Comparison of ENCODE assay signal across 29 cellular contexts in the genomic region with DNA sequence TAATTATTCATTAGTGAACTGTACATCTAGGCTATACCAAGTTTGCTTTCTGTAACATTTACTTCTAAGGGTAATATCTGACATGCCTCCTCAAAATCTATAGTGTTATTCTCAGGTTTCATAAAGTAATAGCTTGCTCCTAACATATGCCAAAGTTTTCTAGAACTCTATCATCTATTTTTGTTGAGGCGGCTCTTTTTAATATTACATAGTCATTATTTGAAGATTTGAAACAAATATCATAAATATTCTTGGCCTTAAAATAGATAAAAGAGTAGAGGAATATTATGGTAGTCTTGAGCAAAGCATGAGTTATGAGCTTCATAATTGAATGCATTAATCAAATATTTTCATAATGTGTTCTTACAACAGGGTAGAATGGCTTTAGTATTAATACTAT.
"Had no signal": no experiment of that assay in that cellular context is flagged by ENCODE, and none has a peak within 500 bp of the region (broad histone marks: within the 10 kb centered on the region; RNA-seq: fewer than 3 reads in every experiment).

No MANE protein-coding gene starts in this region.

- H3K9me3 ChIP-seq: stomach, suprapubic skin, testis, thoracic aorta, thyroid gland, tibial artery, tibial nerve, transverse colon, upper lobe of left lung, upper lobe of right lung, uterus, vagina had no signal

- H3K36me3 Mint-ChIP-seq: stimulated activated effector memory CD8-positive, alpha-beta T cell treated with anti-CD3 and anti-CD28 coated beads, Interleukin-12 subunit alpha, Interleukin-12 subunit beta, amount 100 ng/mL, for 72 hours; stimulated activated memory B cell treated with anti-CD40 and anti-IgM and Interleukin-4, amounts not matched to agents 10 μg/mL and 1 μg/mL and 100 μg/mL, for 72 hours; stimulated activated naive B cell treated with anti-CD40 and anti-IgM and Interleukin-4, amounts not matched to agents 10 μg/mL and 1 μg/mL and 100 μg/mL, for 72 hours; type B pancreatic cell had no signal

- H3K27ac ChIP-seq: stomach, suprapubic skin, testis, thoracic aorta, thyroid gland, tibial artery, tibial nerve, transverse colon, upper lobe of left lung, upper lobe of right lung, uterus, vagina had no signal

- H3K4me3 Mint-ChIP-seq: stimulated activated effector memory CD8-positive, alpha-beta T cell treated with anti-CD3 and anti-CD28 coated beads, Interleukin-12 subunit alpha, Interleukin-12 subunit beta, amount 100 ng/mL, for 72 hours; stimulated activated memory B cell treated with anti-CD40 and anti-IgM and Interleukin-4, amounts not matched to agents 10 μg/mL and 1 μg/mL and 100 μg/mL, for 72 hours; stimulated activated naive B cell treated with anti-CD40 and anti-IgM and Interleukin-4, amounts not matched to agents 10 μg/mL and 1 μg/mL and 100 μg/mL, for 72 hours; stimulated activated naive CD8-positive, alpha-beta T cell treated with anti-CD3 and anti-CD28 coated beads, Interleukin-15, amount 100 ng/mL, for 72 hours; stimulated activated naive CD8-positive, alpha-beta T cell treated with anti-CD3 and anti-CD28 coated beads, Interleukin-15, Interleukin-2, amounts not matched to agents 100 ng/mL and 50 ng/mL, for 24 hours; type B pancreatic cell had no signal

- H3K4me1 Mint-ChIP-seq: stimulated activated effector memory CD8-positive, alpha-beta T cell treated with anti-CD3 and anti-CD28 coated beads, Interleukin-12 subunit alpha, Interleukin-12 subunit beta, amount 100 ng/mL, for 72 hours; stimulated activated memory B cell treated with anti-CD40 and anti-IgM and Interleukin-4, amounts not matched to agents 10 μg/mL and 1 μg/mL and 100 μg/mL, for 72 hours; stimulated activated naive B cell treated with anti-CD40 and anti-IgM and Interleukin-4, amounts not matched to agents 10 μg/mL and 1 μg/mL and 100 μg/mL, for 72 hours; stimulated activated naive CD8-positive, alpha-beta T cell treated with anti-CD3 and anti-CD28 coated beads, Interleukin-15, amount 100 ng/mL, for 72 hours had no signal

- H3K4me1 ChIP-seq: stomach, suprapubic skin, testis, thyroid gland, tibial artery, tibial nerve, transverse colon, upper lobe of left lung, upper lobe of right lung, uterus, vagina had no signal

- ATAC-seq: stimulated activated effector memory CD8-positive, alpha-beta T cell treated with anti-CD3 and anti-CD28 coated beads, Interleukin-12 subunit alpha, Interleukin-12 subunit beta, amount 100 ng/mL, for 72 hours; stimulated activated memory B cell treated with anti-CD40 and anti-IgM and Interleukin-4, amounts not matched to agents 10 μg/mL and 1 μg/mL and 100 μg/mL, for 72 hours; stimulated activated naive B cell treated with anti-CD40 and anti-IgM and Interleukin-4, amounts not matched to agents 10 μg/mL and 1 μg/mL and 100 μg/mL, for 72 hours; stimulated activated naive CD8-positive, alpha-beta T cell treated with anti-CD3 and anti-CD28 coated beads, Interleukin-15, amount 100 ng/mL, for 72 hours; stimulated activated naive CD8-positive, alpha-beta T cell treated with anti-CD3 and anti-CD28 coated beads, Interleukin-15, Interleukin-2, amounts not matched to agents 100 U/mL and 50 U/mL, for 24 hours; upper lobe of right lung had no signal

- H3K4me3 ChIP-seq: stomach, suprapubic skin, testis, thoracic aorta, thyroid gland, tibial artery, tibial nerve, transverse colon, upper lobe of left lung, upper lobe of right lung, uterus, vagina had no signal

- H3K36me3 ChIP-seq: stomach, suprapubic skin, thoracic aorta, thyroid gland, tibial artery, tibial nerve, transverse colon, upper lobe of left lung, upper lobe of right lung, uterus, vagina had no signal

- FAIRE-seq: urothelium cell line had no signal

- DNase-seq: stimulated activated CD4-positive, alpha-beta T cell treated with anti-CD3 and anti-CD28 coated beads, Interleukin-2, amount 100 ng/mL, for 48 hours; stimulated activated CD4-positive, alpha-beta T cell treated with anti-CD3 and anti-CD28 coated beads, Interleukin-4, amount 100 ng/mL, for 1 hour; stimulated activated CD4-positive, alpha-beta T cell treated with anti-CD3 and anti-CD28 coated beads, Interleukin-4, amount 100 ng/mL, for 24 hours; stimulated activated CD4-positive, alpha-beta T cell treated with anti-CD3 and anti-CD28 coated beads, Interleukin-4, amount 100 ng/mL, for 4 hours; stimulated activated CD8-positive, alpha-beta memory T cell treated with anti-CD3 and anti-CD28 coated beads, Interleukin-4, amount 100 ng/mL, for 48 hours; stimulated activated naive B cell treated with anti-CD40 and anti-IgM and Interleukin-4, amounts not matched to agents 10 μg/mL and 1 μg/mL and 100 μg/mL, for 72 hours; stimulated activated naive CD4-positive, alpha-beta T cell; stimulated activated naive CD4-positive, alpha-beta T cell treated with Interleukin-2 at 50 U/mL for 16 hours; stimulated activated naive CD8-positive, alpha-beta T cell treated with anti-CD3 and anti-CD28 coated beads, Interleukin-15, amount 100 ng/mL, for 72 hours; stimulated activated naive CD8-positive, alpha-beta T cell treated with anti-CD3 and anti-CD28 coated beads, Interleukin-15, Interleukin-2, amounts not matched to agents 100 U/mL and 50 U/mL, for 24 hours; stomach; substantia nigra; testis; thyroid gland; tibial artery; transverse colon; trophoblast cell; upper lobe of left lung; upper lobe of right lung; uterus had no signal

- H3K27me3 ChIP-seq: stomach, suprapubic skin, testis, thyroid gland, tibial artery, tibial nerve, transverse colon, upper lobe of left lung, upper lobe of right lung, uterus, vagina had no signal

- H3K27me3 Mint-ChIP-seq: stimulated activated memory B cell treated with anti-CD40 and anti-IgM and Interleukin-4, amounts not matched to agents 10 μg/mL and 1 μg/mL and 100 μg/mL, for 72 hours; stimulated activated naive B cell treated with anti-CD40 and anti-IgM and Interleukin-4, amounts not matched to agents 10 μg/mL and 1 μg/mL and 100 μg/mL, for 72 hours; stimulated activated naive CD8-positive, alpha-beta T cell treated with anti-CD3 and anti-CD28 coated beads, Interleukin-15, amount 100 ng/mL, for 72 hours; stimulated activated naive CD8-positive, alpha-beta T cell treated with anti-CD3 and anti-CD28 coated beads, Interleukin-15, Interleukin-2, amounts not matched to agents 100 ng/mL and 50 ng/mL, for 24 hours; type B pancreatic cell had no signal

- H3K27ac Mint-ChIP-seq: stimulated activated effector memory CD8-positive, alpha-beta T cell treated with anti-CD3 and anti-CD28 coated beads, Interleukin-12 subunit alpha, Interleukin-12 subunit beta, amount 100 ng/mL, for 72 hours; stimulated activated memory B cell treated with anti-CD40 and anti-IgM and Interleukin-4, amounts not matched to agents 10 μg/mL and 1 μg/mL and 100 μg/mL, for 72 hours; stimulated activated naive B cell treated with anti-CD40 and anti-IgM and Interleukin-4, amounts not matched to agents 10 μg/mL and 1 μg/mL and 100 μg/mL, for 72 hours; stimulated activated naive CD8-positive, alpha-beta T cell treated with anti-CD3 and anti-CD28 coated beads, Interleukin-15, amount 100 ng/mL, for 72 hours; stimulated activated naive CD8-positive, alpha-beta T cell treated with anti-CD3 and anti-CD28 coated beads, Interleukin-15, Interleukin-2, amounts not matched to agents 100 ng/mL and 50 ng/mL, for 24 hours; type B pancreatic cell had no signal

- H3K9me3 Mint-ChIP-seq: stimulated activated memory B cell treated with anti-CD40 and anti-IgM and Interleukin-4, amounts not matched to agents 10 μg/mL and 1 μg/mL and 100 μg/mL, for 72 hours; stimulated activated naive B cell treated with anti-CD40 and anti-IgM and Interleukin-4, amounts not matched to agents 10 μg/mL and 1 μg/mL and 100 μg/mL, for 72 hours; type B pancreatic cell had no signal
